In the genomic region with DNA sequence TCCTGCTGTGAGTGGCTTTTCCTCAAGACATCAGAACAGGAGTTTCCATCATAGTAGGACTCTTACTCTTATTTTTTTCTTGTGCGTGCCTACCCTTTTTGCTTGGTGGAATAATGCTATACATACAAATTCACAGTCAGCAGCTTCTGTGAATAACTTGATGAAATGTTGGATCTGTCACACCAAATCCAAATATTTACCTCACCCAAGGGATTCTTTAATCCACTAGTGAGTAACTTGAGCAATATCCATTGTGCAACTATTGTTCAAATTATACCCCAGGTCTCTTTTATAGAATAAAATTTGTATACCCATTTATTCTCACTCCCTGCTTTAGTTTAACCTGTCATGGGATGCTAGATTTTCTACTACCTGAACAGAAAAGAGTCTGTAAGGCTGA, we compare ENCODE assay signal across 29 cellular contexts.
"Had no signal": no experiment of that assay in that cellular context is flagged by ENCODE, and none has a peak within 500 bp of the region (broad histone marks: within the 10 kb centered on the region; RNA-seq: fewer than 3 reads in every experiment).

No MANE protein-coding gene starts in this region.

- H3K4me1 ChIP-seq: stomach, suprapubic skin, testis, thyroid gland, tibial artery, tibial nerve, transverse colon, upper lobe of left lung, upper lobe of right lung, uterus, vagina had no signal

- H3K4me3 Mint-ChIP-seq: stimulated activated effector memory CD8-positive, alpha-beta T cell treated with anti-CD3 and anti-CD28 coated beads, Interleukin-12 subunit alpha, Interleukin-12 subunit beta, amount 100 ng/mL, for 72 hours; stimulated activated memory B cell treated with anti-CD40 and anti-IgM and Interleukin-4, amounts not matched to agents 10 μg/mL and 1 μg/mL and 100 μg/mL, for 72 hours; stimulated activated naive B cell treated with anti-CD40 and anti-IgM and Interleukin-4, amounts not matched to agents 10 μg/mL and 1 μg/mL and 100 μg/mL, for 72 hours; stimulated activated naive CD8-positive, alpha-beta T cell treated with anti-CD3 and anti-CD28 coated beads, Interleukin-15, amount 100 ng/mL, for 72 hours; stimulated activated naive CD8-positive, alpha-beta T cell treated with anti-CD3 and anti-CD28 coated beads, Interleukin-15, Interleukin-2, amounts not matched to agents 100 ng/mL and 50 ng/mL, for 24 hours; type B pancreatic cell had no signal

- H3K36me3 Mint-ChIP-seq: stimulated activated effector memory CD8-positive, alpha-beta T cell treated with anti-CD3 and anti-CD28 coated beads, Interleukin-12 subunit alpha, Interleukin-12 subunit beta, amount 100 ng/mL, for 72 hours; stimulated activated memory B cell treated with anti-CD40 and anti-IgM and Interleukin-4, amounts not matched to agents 10 μg/mL and 1 μg/mL and 100 μg/mL, for 72 hours; stimulated activated naive B cell treated with anti-CD40 and anti-IgM and Interleukin-4, amounts not matched to agents 10 μg/mL and 1 μg/mL and 100 μg/mL, for 72 hours; type B pancreatic cell had no signal

- H3K4me1 Mint-ChIP-seq: stimulated activated effector memory CD8-positive, alpha-beta T cell treated with anti-CD3 and anti-CD28 coated beads, Interleukin-12 subunit alpha, Interleukin-12 subunit beta, amount 100 ng/mL, for 72 hours; stimulated activated memory B cell treated with anti-CD40 and anti-IgM and Interleukin-4, amounts not matched to agents 10 μg/mL and 1 μg/mL and 100 μg/mL, for 72 hours; stimulated activated naive B cell treated with anti-CD40 and anti-IgM and Interleukin-4, amounts not matched to agents 10 μg/mL and 1 μg/mL and 100 μg/mL, for 72 hours; stimulated activated naive CD8-positive, alpha-beta T cell treated with anti-CD3 and anti-CD28 coated beads, Interleukin-15, amount 100 ng/mL, for 72 hours had no signal

- H3K27me3 ChIP-seq: stomach, suprapubic skin, testis, thyroid gland, tibial artery, tibial nerve, transverse colon, upper lobe of left lung, upper lobe of right lung, uterus, vagina had no signal

- FAIRE-seq: urothelium cell line had no signal

- ATAC-seq: stimulated activated effector memory CD8-positive, alpha-beta T cell treated with anti-CD3 and anti-CD28 coated beads, Interleukin-12 subunit alpha, Interleukin-12 subunit beta, amount 100 ng/mL, for 72 hours; stimulated activated memory B cell treated with anti-CD40 and anti-IgM and Interleukin-4, amounts not matched to agents 10 μg/mL and 1 μg/mL and 100 μg/mL, for 72 hours; stimulated activated naive B cell treated with anti-CD40 and anti-IgM and Interleukin-4, amounts not matched to agents 10 μg/mL and 1 μg/mL and 100 μg/mL, for 72 hours; stimulated activated naive CD8-positive, alpha-beta T cell treated with anti-CD3 and anti-CD28 coated beads, Interleukin-15, amount 100 ng/mL, for 72 hours; stimulated activated naive CD8-positive, alpha-beta T cell treated with anti-CD3 and anti-CD28 coated beads, Interleukin-15, Interleukin-2, amounts not matched to agents 100 U/mL and 50 U/mL, for 24 hours; upper lobe of right lung had no signal

- H3K36me3 ChIP-seq: stomach, suprapubic skin, thoracic aorta, thyroid gland, tibial artery, tibial nerve, transverse colon, upper lobe of left lung, upper lobe of right lung, uterus, vagina had no signal

- H3K27ac ChIP-seq: stomach, suprapubic skin, testis, thoracic aorta, thyroid gland, tibial artery, tibial nerve, transverse colon, upper lobe of left lung, upper lobe of right lung, uterus, vagina had no signal

- DNase-seq: stimulated activated CD4-positive, alpha-beta T cell treated with anti-CD3 and anti-CD28 coated beads, Interleukin-2, amount 100 ng/mL, for 48 hours; stimulated activated CD4-positive, alpha-beta T cell treated with anti-CD3 and anti-CD28 coated beads, Interleukin-4, amount 100 ng/mL, for 1 hour; stimulated activated CD4-positive, alpha-beta T cell treated with anti-CD3 and anti-CD28 coated beads, Interleukin-4, amount 100 ng/mL, for 24 hours; stimulated activated CD4-positive, alpha-beta T cell treated with anti-CD3 and anti-CD28 coated beads, Interleukin-4, amount 100 ng/mL, for 4 hours; stimulated activated CD8-positive, alpha-beta memory T cell treated with anti-CD3 and anti-CD28 coated beads, Interleukin-4, amount 100 ng/mL, for 48 hours; stimulated activated naive B cell treated with anti-CD40 and anti-IgM and Interleukin-4, amounts not matched to agents 10 μg/mL and 1 μg/mL and 100 μg/mL, for 72 hours; stimulated activated naive CD4-positive, alpha-beta T cell; stimulated activated naive CD4-positive, alpha-beta T cell treated with Interleukin-2 at 50 U/mL for 16 hours; stimulated activated naive CD8-positive, alpha-beta T cell treated with anti-CD3 and anti-CD28 coated beads, Interleukin-15, amount 100 ng/mL, for 72 hours; stimulated activated naive CD8-positive, alpha-beta T cell treated with anti-CD3 and anti-CD28 coated beads, Interleukin-15, Interleukin-2, amounts not matched to agents 100 U/mL and 50 U/mL, for 24 hours; stomach; substantia nigra; testis; thyroid gland; tibial artery; transverse colon; trophoblast cell; upper lobe of left lung; upper lobe of right lung; uterus had no signal

- H3K27me3 Mint-ChIP-seq: stimulated activated memory B cell treated with anti-CD40 and anti-IgM and Interleukin-4, amounts not matched to agents 10 μg/mL and 1 μg/mL and 100 μg/mL, for 72 hours; stimulated activated naive B cell treated with anti-CD40 and anti-IgM and Interleukin-4, amounts not matched to agents 10 μg/mL and 1 μg/mL and 100 μg/mL, for 72 hours; stimulated activated naive CD8-positive, alpha-beta T cell treated with anti-CD3 and anti-CD28 coated beads, Interleukin-15, amount 100 ng/mL, for 72 hours; stimulated activated naive CD8-positive, alpha-beta T cell treated with anti-CD3 and anti-CD28 coated beads, Interleukin-15, Interleukin-2, amounts not matched to agents 100 ng/mL and 50 ng/mL, for 24 hours; type B pancreatic cell had no signal

- H3K4me3 ChIP-seq: stomach, suprapubic skin, testis, thoracic aorta, thyroid gland, tibial artery, tibial nerve, transverse colon, upper lobe of left lung, upper lobe of right lung, uterus, vagina had no signal

- H3K27ac Mint-ChIP-seq: stimulated activated effector memory CD8-positive, alpha-beta T cell treated with anti-CD3 and anti-CD28 coated beads, Interleukin-12 subunit alpha, Interleukin-12 subunit beta, amount 100 ng/mL, for 72 hours; stimulated activated memory B cell treated with anti-CD40 and anti-IgM and Interleukin-4, amounts not matched to agents 10 μg/mL and 1 μg/mL and 100 μg/mL, for 72 hours; stimulated activated naive B cell treated with anti-CD40 and anti-IgM and Interleukin-4, amounts not matched to agents 10 μg/mL and 1 μg/mL and 100 μg/mL, for 72 hours; stimulated activated naive CD8-positive, alpha-beta T cell treated with anti-CD3 and anti-CD28 coated beads, Interleukin-15, amount 100 ng/mL, for 72 hours; stimulated activated naive CD8-positive, alpha-beta T cell treated with anti-CD3 and anti-CD28 coated beads, Interleukin-15, Interleukin-2, amounts not matched to agents 100 ng/mL and 50 ng/mL, for 24 hours; type B pancreatic cell had no signal

- H3K9me3 ChIP-seq: suprapubic skin, testis, thoracic aorta, thyroid gland, transverse colon, upper lobe of left lung, upper lobe of right lung, uterus, vagina had no signal
